In genomic region chr13:49938274-49938673, GRCh38 we compare ENCODE assay signal across 14 cellular contexts. TPM values are rescaled to one million over a fixed set of nuclear protein-coding genes. Genes with fewer than 3 reads are reported as not detected.
DNase-seq lines count a peak whose midpoint lies in the region; TF ChIP-seq lines count a peak whose summit lies in the region.
"Had no signal": no experiment of that assay in that cellular context is flagged by ENCODE, and none has a peak within 500 bp of the region (broad histone marks: within the 10 kb centered on the region; RNA-seq: fewer than 3 reads in every experiment).

No MANE protein-coding gene starts in this region.

- no peak for TF ChIP-seq CTCF in SU-DHL-6 (IDR thresholded peaks at IDR 0.05; ENCODE audit: insufficient read depth, low read length, poor library complexity, severe bottlenecking)
- TF ChIP-seq CTCF in left ventricle myocardium inferior (IDR thresholded peaks at IDR 0.05; ENCODE audit: borderline replicate concordance), result no peak

- H3K79me2 ChIP-seq in SU-DHL-6 (ENCODE audit: insufficient read depth, low read length), result peaks cover 12% of the 10 kb centered on the region; the same call in 1 of the 2 replicates

- H3K9me3 ChIP-seq in SU-DHL-6 (ENCODE audit: insufficient read depth, low read length) (no peaks in the 10 kb centered on the region), left ventricle myocardium inferior (replicated peaks) (no peaks in the 10 kb centered on the region)
- H3K9me3 ChIP-seq: esophagus squamous epithelium had no signal

- H3K4me1 ChIP-seq in left ventricle myocardium inferior, result peaks cover 53% of the 10 kb centered on the region

- H3F3A ChIP-seq in SU-DHL-6 (ENCODE audit: insufficient read depth), result peaks cover 19% of the 10 kb centered on the region

- no peaks in the 10 kb centered on the region for H3K9me2 ChIP-seq in SU-DHL-6 (replicated peaks; ENCODE audit: insufficient read depth, low read length)

- peak overlapping the region; percentile 75 for H3K9ac ChIP-seq in SU-DHL-6 (ENCODE audit: low read length)

- H3K27ac Mint-ChIP-seq in activated naive CD4-positive, alpha-beta T cell treated with anti-CD3 and anti-CD28 coated beads, Interleukin-2, amount 50 U/mL, for 24 hours, result no peak overlapping the region

- DNase-seq in activated naive CD4-positive, alpha-beta T cell (lab: John Stamatoyannopoulos, UW), result no peak
- peak; percentile 30 for DNase-seq in medulla oblongata (ENCODE audit: extremely low spot score)
- no peak for DNase-seq in left ventricle myocardium inferior
- no peak for DNase-seq in cerebellar nuclear complex (lab: John Stamatoyannopoulos, UW)
- no peak for DNase-seq in NCI-H1092 (lab: John Stamatoyannopoulos, UW)
- no peak for DNase-seq in posterior cingulate gyrus
- DNase-seq: esophagus squamous epithelium, left ventricle myocardium superior, NCI-H1417, NCI-H510A, WERI-Rb-1 had no signal

- no peak overlapping the region for H2AFZ ChIP-seq in SU-DHL-6 (ENCODE audit: low read depth, low read length, severe bottlenecking)

- no peaks in the 10 kb centered on the region for H4K20me1 ChIP-seq in SU-DHL-6 (ENCODE audit: low read depth, low read length)

- no peaks in the 10 kb centered on the region for H3K27me3 Mint-ChIP-seq in activated naive CD4-positive, alpha-beta T cell treated with anti-CD3 and anti-CD28 coated beads, Interleukin-2, amount 50 U/mL, for 24 hours

- H3K36me3 ChIP-seq in SU-DHL-6 (ENCODE audit: low read length) (no peaks in the 10 kb centered on the region), left ventricle myocardium inferior (no peaks in the 10 kb centered on the region)
- H3K36me3 ChIP-seq: esophagus squamous epithelium, WERI-Rb-1 had no signal

- peak overlapping the region; percentile 39 for H3K4me3 Mint-ChIP-seq in activated naive CD4-positive, alpha-beta T cell treated with anti-CD3 and anti-CD28 coated beads, Interleukin-2, amount 50 U/mL, for 24 hours

- H3K9me3 Mint-ChIP-seq in activated naive CD4-positive, alpha-beta T cell treated with anti-CD3 and anti-CD28 coated beads, Interleukin-2, amount 50 U/mL, for 24 hours, result no peaks in the 10 kb centered on the region

- peak overlapping the region; percentile 86 for H3K4me2 ChIP-seq in SU-DHL-6 (ENCODE audit: low read depth, low read length, poor library complexity, severe bottlenecking)

- H3K4me3 ChIP-seq in SU-DHL-6 (ENCODE audit: insufficient read depth, low read length, poor library complexity, severe bottlenecking) (peak overlapping the region; percentile 66), left ventricle myocardium inferior (no peak overlapping the region)
- H3K4me3 ChIP-seq: skin epidermis had no signal

- H3K27me3 ChIP-seq in SU-DHL-6 (ENCODE audit: low read length) (no peaks in the 10 kb centered on the region), left ventricle myocardium inferior (ENCODE audit: low read depth) (no peaks in the 10 kb centered on the region)
- H3K27me3 ChIP-seq: esophagus squamous epithelium had no signal

- H3K36me3 Mint-ChIP-seq in activated naive CD4-positive, alpha-beta T cell treated with anti-CD3 and anti-CD28 coated beads, Interleukin-2, amount 50 U/mL, for 24 hours, result no peaks in the 10 kb centered on the region

- peak overlapping the region; percentile 84 for H3K27ac ChIP-seq in SU-DHL-6 (ENCODE audit: low read depth, low read length)
- H3K27ac ChIP-seq in left ventricle myocardium inferior (replicated peaks), result no peak overlapping the region
- H3K27ac ChIP-seq: skin epidermis, WERI-Rb-1 had no signal

- H3K4me1 Mint-ChIP-seq in activated naive CD4-positive, alpha-beta T cell treated with anti-CD3 and anti-CD28 coated beads, Interleukin-2, amount 50 U/mL, for 24 hours, result peaks cover 11% of the 10 kb centered on the region

- intact Hi-C loops in left ventricle myocardium inferior (cut with micrococcal nuclease) (no loop called here), posterior cingulate gyrus (cut with DNase I) (loop anchor here (5.0 kb wide), 3 partner anchors 59 to 146 kb away; partner anchors contain the start of genes KPNA3 and TRIM13)

RNA-seq across cellular contexts. Expression of gene SPRYD7, which starts 2.1 kb away (rescaled TPM):
- total RNA-seq in left ventricle myocardium inferior, result 13.4 TPM

RNA-seq across cellular contexts. Expression of gene TRIM13, which starts 58.6 kb away (rescaled TPM):
- 22.1 TPM for total RNA-seq in left ventricle myocardium inferior
